1 cellular context compared by ENCODE assay signal in the genomic region with DNA sequence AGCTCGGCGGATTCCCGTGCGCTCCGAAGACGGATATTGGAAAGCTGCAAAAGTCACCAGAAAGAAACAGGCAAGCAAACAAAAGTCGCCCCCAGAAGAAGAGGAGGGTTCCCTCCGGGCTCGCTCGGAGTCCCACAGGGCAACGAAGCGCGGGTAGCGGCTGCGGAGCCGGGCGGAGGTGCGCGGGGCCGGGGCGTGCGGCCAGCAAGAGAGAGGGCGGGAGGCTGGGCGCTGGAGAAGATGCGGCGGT.
TF ChIP-seq lines count a peak whose summit lies in the region.

A gene (minus strand): TSS at position 247 of the 250 bp plus-strand sequence. CDS start 642 bp downstream, outside the sequence.

TF ChIP-seq in IMR-90, 13 proteins besides CTCF, POLR2A, EP300 and RAD21:
- TF ChIP-seq SMC3 (IDR thresholded peaks at IDR 0.05; ENCODE audit: low read depth, low read length) (no peak), FOS (IDR thresholded peaks at IDR 0.05; ENCODE audit: low read depth, low read length) (no peak), BHLHE40 (IDR thresholded peaks at IDR 0.05; ENCODE audit: low read depth, low read length) (no peak), RCOR1 (IDR thresholded peaks at IDR 0.05; ENCODE audit: insufficient replicate concordance, low read length) (no peak)
- TF ChIP-seq, protein P1, sequence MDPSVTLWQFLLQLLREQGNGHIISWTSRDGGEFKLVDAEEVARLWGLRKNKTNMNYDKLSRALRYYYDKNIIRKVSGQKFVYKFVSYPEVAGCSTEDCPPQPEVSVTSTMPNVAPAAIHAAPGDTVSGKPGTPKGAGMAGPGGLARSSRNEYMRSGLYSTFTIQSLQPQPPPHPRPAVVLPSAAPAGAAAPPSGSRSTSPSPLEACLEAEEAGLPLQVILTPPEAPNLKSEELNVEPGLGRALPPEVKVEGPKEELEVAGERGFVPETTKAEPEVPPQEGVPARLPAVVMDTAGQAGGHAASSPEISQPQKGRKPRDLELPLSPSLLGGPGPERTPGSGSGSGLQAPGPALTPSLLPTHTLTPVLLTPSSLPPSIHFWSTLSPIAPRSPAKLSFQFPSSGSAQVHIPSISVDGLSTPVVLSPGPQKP (IDR thresholded peaks at IDR 0.05; ENCODE audit: borderline replicate concordance, low read depth, low read length), result no peak
